Comparison of ENCODE assay signal across 27 cellular contexts in the genomic region with DNA sequence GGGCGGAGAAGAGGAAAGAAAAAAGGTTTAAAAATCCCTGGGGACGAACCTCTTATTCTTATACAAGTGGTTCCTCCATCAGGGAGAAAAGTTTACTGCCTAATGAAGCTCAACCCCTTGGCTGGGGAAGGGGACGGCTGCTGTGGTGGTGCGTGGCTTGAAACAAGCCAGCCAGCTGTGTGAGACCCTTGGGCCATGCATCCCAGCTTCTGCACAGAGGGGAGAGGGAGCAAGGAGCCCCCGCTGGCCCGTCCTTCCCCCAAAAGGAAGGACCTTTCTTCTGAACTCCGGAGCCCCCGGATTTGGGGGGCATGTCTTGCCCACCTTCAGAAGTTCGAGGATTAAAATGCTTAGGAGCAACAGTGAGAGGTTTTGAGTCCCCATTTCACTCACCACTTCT.
"Had no signal": no experiment of that assay in that cellular context is flagged by ENCODE, and none has a peak within 500 bp of the region (broad histone marks: within the 10 kb centered on the region; RNA-seq: fewer than 3 reads in every experiment).

No MANE protein-coding gene starts in this region.

- H3K4me1 Mint-ChIP-seq: activated CD4-positive, alpha-beta T cell treated with anti-CD3 and anti-CD28 coated beads, Interleukin-2, amount 10 ng/mL, durations not matched to agents 24 days and 14 days; activated T-helper 17 cell treated with anti-CD3 and anti-CD28 coated beads, Interleukin-2, amount 50 U/mL, for 72 hours; IgD-negative memory B cell had no signal

- H3K4me3 Mint-ChIP-seq: activated CD4-positive, alpha-beta T cell treated with anti-CD3 and anti-CD28 coated beads, Interleukin-2, amount 10 ng/mL, durations not matched to agents 24 days and 14 days; activated CD8-positive, alpha-beta T cell treated with anti-CD3 and anti-CD28 coated beads for 36 hours; activated naive CD4-positive, alpha-beta T cell treated with anti-CD3 and anti-CD28 coated beads for 36 hours; activated T-cell treated with anti-CD3 and anti-CD28 coated beads, Interleukin-2, amount 50 U/mL, for 72 hours; activated T-helper 17 cell treated with anti-CD3 and anti-CD28 coated beads, Interleukin-2, amount 50 U/mL, for 72 hours; T-helper 1 cell treated with Interleukin-12 subunit alpha and Interleukin-12 subunit beta and Interleukin-4 antibody, amounts not matched to agents 30 μg/mL and 1 μg/mL, for 36 hours; T-helper 2 cell treated with Interferon-gamma antibody and Interleukin-4, amounts not matched to agents 5 μg/mL and 100 μg/mL, for 36 hours had no signal

- H3K9me3 Mint-ChIP-seq: activated CD4-positive, alpha-beta T cell treated with anti-CD3 and anti-CD28 coated beads, Interleukin-2, amount 10 ng/mL, durations not matched to agents 24 days and 14 days; activated CD8-positive, alpha-beta T cell treated with anti-CD3 and anti-CD28 coated beads for 36 hours; activated naive CD4-positive, alpha-beta T cell treated with anti-CD3 and anti-CD28 coated beads for 36 hours; activated naive CD4-positive, alpha-beta T cell treated with anti-CD3 and anti-CD28 coated beads, Interleukin-2, amount 50 U/mL, for 72 hours; activated T-cell treated with anti-CD3 and anti-CD28 coated beads, Interleukin-2, amount 50 U/mL, for 72 hours; activated T-helper 17 cell treated with anti-CD3 and anti-CD28 coated beads, Interleukin-2, amount 50 U/mL, for 72 hours; T-helper 1 cell treated with Interleukin-12 subunit alpha and Interleukin-12 subunit beta and Interleukin-4 antibody, amounts not matched to agents 30 μg/mL and 1 μg/mL, for 36 hours had no signal

- H3K4me3 ChIP-seq: adrenal gland, body of pancreas, breast epithelium, SJSA1 had no signal

- DNase-seq: activated CD4-positive, alpha-beta T cell treated with anti-CD3 and anti-CD28 coated beads, Interleukin-2, amount 10 ng/mL, durations not matched to agents 24 days and 14 days; activated CD4-positive, alpha-beta T cell treated with anti-CD3 and anti-CD28 coated beads, Interleukin-2, amount 50 U/mL, for 4 hours; activated CD8-positive, alpha-beta T cell treated with anti-CD3 and anti-CD28 coated beads for 36 hours; activated gamma-delta T cell treated with Interleukin-2 at 50 U/mL for 16 hours; activated naive CD4-positive, alpha-beta T cell treated with anti-CD3 and anti-CD28 coated beads for 36 hours; activated T-cell treated with anti-CD3 and anti-CD28 coated beads, Interleukin-2, amount 50 U/mL, for 1 hour; activated T-cell treated with anti-CD3 and anti-CD28 coated beads, Interleukin-2, amount 50 U/mL, for 72 hours; adrenal gland; body of pancreas; Karpas-422; KBM-7; NCI-H1105; NCI-H1417 treated with DMSO at 0.1 percent for 48 hours; NCI-H187 treated with DMSO at 0.1 percent for 48 hours; NCI-H2081 treated with DMSO at 0.1 percent for 48 hours; NCI-H345; NCI-H524 treated with DMSO at 0.1 percent for 48 hours; SHP77 treated with DMSO at 0.1 percent for 48 hours; SK-N-SH had no signal

- ATAC-seq: activated CD8-positive, alpha-beta T cell treated with anti-CD3 and anti-CD28 coated beads for 36 hours; activated naive CD4-positive, alpha-beta T cell treated with anti-CD3 and anti-CD28 coated beads, Interleukin-2, amount 50 U/mL, for 72 hours; activated T-cell treated with anti-CD3 and anti-CD28 coated beads, Interleukin-2, amount 50 U/mL, for 72 hours; activated T-helper 17 cell treated with anti-CD3 and anti-CD28 coated beads, Interleukin-2, amount 50 U/mL, for 72 hours; body of pancreas; Panc1 had no signal

- H3K27me3 ChIP-seq: adrenal gland, body of pancreas, breast epithelium had no signal

- H3K4me1 ChIP-seq: adrenal gland, body of pancreas, breast epithelium, SJSA1 had no signal

- H3K36me3 ChIP-seq: adrenal gland, breast epithelium, SJSA1 had no signal

- H3K27ac ChIP-seq: adrenal gland, body of pancreas, breast epithelium, SJSA1 had no signal

- H3K27ac Mint-ChIP-seq: activated CD4-positive, alpha-beta T cell treated with anti-CD3 and anti-CD28 coated beads, Interleukin-2, amount 10 ng/mL, durations not matched to agents 24 days and 14 days; activated CD8-positive, alpha-beta T cell treated with anti-CD3 and anti-CD28 coated beads for 36 hours; activated naive CD4-positive, alpha-beta T cell treated with anti-CD3 and anti-CD28 coated beads for 36 hours; activated naive CD4-positive, alpha-beta T cell treated with anti-CD3 and anti-CD28 coated beads, Interleukin-2, amount 50 U/mL, for 72 hours; activated T-cell treated with anti-CD3 and anti-CD28 coated beads, Interleukin-2, amount 50 U/mL, for 72 hours; IgD-negative memory B cell; T-helper 1 cell treated with Interleukin-12 subunit alpha and Interleukin-12 subunit beta and Interleukin-4 antibody, amounts not matched to agents 30 μg/mL and 1 μg/mL, for 36 hours; T-helper 2 cell treated with Interferon-gamma antibody and Interleukin-4, amounts not matched to agents 5 μg/mL and 100 μg/mL, for 36 hours had no signal

- H3K36me3 Mint-ChIP-seq: activated naive CD4-positive, alpha-beta T cell treated with anti-CD3 and anti-CD28 coated beads, Interleukin-2, amount 50 U/mL, for 72 hours; IgD-negative memory B cell had no signal

- H3K27me3 Mint-ChIP-seq: activated CD8-positive, alpha-beta T cell treated with anti-CD3 and anti-CD28 coated beads for 36 hours; activated T-helper 17 cell treated with anti-CD3 and anti-CD28 coated beads, Interleukin-2, amount 50 U/mL, for 72 hours had no signal

- H3K9me3 ChIP-seq: adrenal gland, body of pancreas, breast epithelium, SJSA1, SK-N-SH had no signal
